Comparison of ENCODE assay signal across 8 cellular contexts in genomic region chr3:57227204-57227929, GRCh38. TPM values are rescaled to one million over a fixed set of nuclear protein-coding genes. Genes with fewer than 3 reads are reported as not detected.
DNase-seq lines count a peak whose midpoint lies in the region; TF ChIP-seq lines count a peak whose summit lies in the region.

A gene with protein sequence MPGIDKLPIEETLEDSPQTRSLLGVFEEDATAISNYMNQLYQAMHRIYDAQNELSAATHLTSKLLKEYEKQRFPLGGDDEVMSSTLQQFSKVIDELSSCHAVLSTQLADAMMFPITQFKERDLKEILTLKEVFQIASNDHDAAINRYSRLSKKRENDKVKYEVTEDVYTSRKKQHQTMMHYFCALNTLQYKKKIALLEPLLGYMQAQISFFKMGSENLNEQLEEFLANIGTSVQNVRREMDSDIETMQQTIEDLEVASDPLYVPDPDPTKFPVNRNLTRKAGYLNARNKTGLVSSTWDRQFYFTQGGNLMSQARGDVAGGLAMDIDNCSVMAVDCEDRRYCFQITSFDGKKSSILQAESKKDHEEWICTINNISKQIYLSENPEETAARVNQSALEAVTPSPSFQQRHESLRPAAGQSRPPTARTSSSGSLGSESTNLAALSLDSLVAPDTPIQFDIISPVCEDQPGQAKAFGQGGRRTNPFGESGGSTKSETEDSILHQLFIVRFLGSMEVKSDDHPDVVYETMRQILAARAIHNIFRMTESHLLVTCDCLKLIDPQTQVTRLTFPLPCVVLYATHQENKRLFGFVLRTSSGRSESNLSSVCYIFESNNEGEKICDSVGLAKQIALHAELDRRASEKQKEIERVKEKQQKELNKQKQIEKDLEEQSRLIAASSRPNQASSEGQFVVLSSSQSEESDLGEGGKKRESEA (plus strand): TSS chr3:57227729. CDS start chr3:57227884, 155 bp downstream.

- peak within 1 kb of the TSS; percentile 64 for H3K4me2 ChIP-seq in parathyroid adenoma (ENCODE audit: low read length)

- peak within 1 kb of the TSS; percentile 96 for H2AFZ ChIP-seq in parathyroid adenoma

- H3K4me3 ChIP-seq in HFF-Myc (replicated peaks; ENCODE audit: low read depth, low read length) (peak within 1 kb of the TSS; percentile 60), adipocyte (ENCODE audit: low read length) (peak within 1 kb of the TSS; percentile 97), cardiac muscle cell (peak within 1 kb of the TSS; percentile 73), parathyroid adenoma (ENCODE audit: low read depth, low read length) (peak within 1 kb of the TSS; percentile 67), tibial artery (peak within 1 kb of the TSS; percentile 77 to 89)

- H3K4me1 ChIP-seq in adipocyte (ENCODE audit: control insufficient read depth, insufficient read depth, low read length) (peaks cover 29% of the 10 kb centered on the region), cardiac muscle cell (ENCODE audit: low read depth) (peaks cover 10% of the 10 kb centered on the region), parathyroid adenoma (peaks cover 3% of the 10 kb centered on the region), tibial artery (peaks cover 0 to 38% (median 21%) of the 10 kb centered on the region in 4 donors)

- peak; percentile 71 for TF ChIP-seq POLR2A in GM10847 (IDR thresholded peaks at IDR 0.05; ENCODE audit: extremely low read depth, insufficient read length)

- peak; percentile 31 for DNase-seq in HFF-Myc (ENCODE audit: extremely low read depth, low read depth)
- peak; percentile 78 for DNase-seq in MV-4-11 (lab: John Stamatoyannopoulos, UW)
- peak; percentile 77 for DNase-seq in T follicular helper cell (ENCODE audit: low read depth)
- DNase-seq in adipocyte (ENCODE audit: low read depth), result peak; percentile 98
- DNase-seq in cardiac muscle cell (ENCODE audit: low read depth in 1 of 2, low spot score in 1 of 2), result peak; percentile 94 to 97
- peak; percentile 86 to 96 for DNase-seq in tibial artery

- H3K27ac ChIP-seq in cardiac muscle cell (peak within 1 kb of the TSS; percentile 79), parathyroid adenoma (peak within 1 kb of the TSS; percentile 85), tibial artery (peak within 1 kb of the TSS; percentile 88 to 92)

- H3K9ac ChIP-seq in adipocyte (ENCODE audit: low read length) (peak within 1 kb of the TSS; percentile 87), parathyroid adenoma (peak within 1 kb of the TSS; percentile 70)

- peaks cover 26% of the 10 kb centered on the region for H3K79me2 ChIP-seq in parathyroid adenoma

- intact Hi-C loops in tibial artery (cut with DNase I; ENCODE audit: low total_unique reads), result loop anchor here (10.0 kb wide), 1 partner anchor 63 kb away; the partner anchor contains the start of gene IL17RD

- H3K9me3 ChIP-seq in adipocyte (ENCODE audit: control insufficient read depth, low read length) (no peaks in the 10 kb centered on the region), cardiac muscle cell (ENCODE audit: low read depth) (no peaks in the 10 kb centered on the region), parathyroid adenoma (ENCODE audit: control insufficient read depth, low read length) (no peaks in the 10 kb centered on the region), tibial artery (no peaks in the 10 kb centered on the region)

- H3K36me3 ChIP-seq in adipocyte (ENCODE audit: control insufficient read depth, insufficient read depth, low read length, severe bottlenecking), result no peaks in the 10 kb centered on the region
- H3K36me3 ChIP-seq in cardiac muscle cell, result no peaks in the 10 kb centered on the region
- H3K36me3 ChIP-seq in parathyroid adenoma (ENCODE audit: control insufficient read depth, insufficient read depth, low read length), result no peaks in the 10 kb centered on the region
- no peaks in the 10 kb centered on the region for H3K36me3 ChIP-seq in tibial artery

- H3K27me3 ChIP-seq in adipocyte (replicated peaks; ENCODE audit: control insufficient read depth, insufficient read depth, low read length), result no peaks in the 10 kb centered on the region
- H3K27me3 ChIP-seq in cardiac muscle cell, result no peaks in the 10 kb centered on the region
- H3K27me3 ChIP-seq in parathyroid adenoma (ENCODE audit: control insufficient read depth, insufficient read depth, low read length), result no peaks in the 10 kb centered on the region
- no peaks in the 10 kb centered on the region for H3K27me3 ChIP-seq in tibial artery

- TF ChIP-seq CTCF in HFF-Myc (IDR thresholded peaks at IDR 0.05; ENCODE audit: low read depth, low read length, missing control alignments) (no peak), cardiac muscle cell (IDR thresholded peaks at IDR 0.05; ENCODE audit: low read depth, low read length) (no peak), parathyroid adenoma (IDR thresholded peaks at IDR 0.05) (no peak), tibial artery (IDR thresholded peaks at IDR 0.05) (no peak)

RNA-seq across cellular contexts. Expression of the gene that starts here (rescaled TPM):
- total RNA-seq in cardiac muscle cell, result 24.9 and 29.1 TPM in 2 replicates
- 46.0 and 66.5 TPM in 2 replicates for polyA plus RNA-seq in cardiac muscle cell

Comparison
In these comparisons a context has a peak if more than half of its experiments do, and no peak if none do; other contexts are left out.
1. Peak in every context shown above with its lines: DNase-seq, H3K4me3 ChIP-seq and H3K27ac ChIP-seq.
2. DNase-seq: peak in every context shown above with its lines; median percentile 98 in adipocyte; 96 in cardiac muscle cell; 91 in tibial artery; 78 in MV-4-11; 77 in T follicular helper cell; 31 in HFF-Myc.